ENCODE assay signal across 8 cellular contexts in genomic region chr17:78840780-78841611, GRCh38. TPM values are rescaled to one million over a fixed set of nuclear protein-coding genes. Genes with fewer than 3 reads are reported as not detected.
DNase-seq lines count a peak whose midpoint lies in the region; ATAC-seq and TF ChIP-seq lines count a peak whose summit lies in the region.

Gene USP36, minus strand, starts transcription at chr17:78840814. Its CDS starts 4,451 bp downstream, at chr17:78836363.

- no peak within 1 kb of the TSS for H3K23ac ChIP-seq in H9 (ENCODE audit: insufficient read length, low read depth, low read length)

- H3K27me3 Mint-ChIP-seq in H9 (ENCODE audit: low read depth) (peaks cover 2% of the 10 kb centered on the region; the same call in 1 of the 2 replicates), nephron progenitor cell (ENCODE audit: low read depth, poor library complexity) (peaks cover 6% of the 10 kb centered on the region)
- no peaks in the 10 kb centered on the region for H3K27me3 Mint-ChIP-seq in stimulated activated naive CD8-positive, alpha-beta T cell treated with anti-CD3 and anti-CD28 coated beads, Interleukin-15, amount 100 ng/mL, for 72 hours

- H4K20me1 ChIP-seq in H9 (ENCODE audit: control insufficient read depth, insufficient read depth, insufficient read length): no peaks in the 10 kb centered on the region

- H2AK5ac ChIP-seq in H9 (ENCODE audit: insufficient read length, low read length): no peak within 1 kb of the TSS

- H3K4me1 ChIP-seq in H9 (ENCODE audit: insufficient read depth, low read length): no peaks in the 10 kb centered on the region

- peaks cover 3% of the 10 kb centered on the region for H3K79me1 ChIP-seq in H9 (ENCODE audit: insufficient read depth, low read depth, low read length, poor library complexity, severe bottlenecking)

- H3K4me3 Mint-ChIP-seq in H9: peak within 1 kb of the TSS; percentile 89 to 91
- peak within 1 kb of the TSS; percentile 92 for H3K4me3 Mint-ChIP-seq in nephron progenitor cell
- peak within 1 kb of the TSS; percentile 77 to 95 for H3K4me3 Mint-ChIP-seq in stimulated activated naive CD8-positive, alpha-beta T cell treated with anti-CD3 and anti-CD28 coated beads, Interleukin-15, amount 100 ng/mL, for 72 hours

- H3K9ac ChIP-seq in H9 (ENCODE audit: extremely low read depth, insufficient read length, low read length): peak within 1 kb of the TSS; percentile 86

- no peak within 1 kb of the TSS for H2BK15ac ChIP-seq in H9 (ENCODE audit: low read depth, low read length)

- H3K4me3 ChIP-seq in MG63: peak within 1 kb of the TSS; percentile 79
- peak within 1 kb of the TSS; percentile 97 for H3K4me3 ChIP-seq in fibroblast of the aortic adventitia (ENCODE audit: low read depth, low read length)

- H3K27ac Mint-ChIP-seq in H9 (peak within 1 kb of the TSS; percentile 75 to 96 (median 86)), nephron progenitor cell (peak within 1 kb of the TSS; percentile 89)
- H3K27ac Mint-ChIP-seq in stimulated activated naive CD8-positive, alpha-beta T cell treated with anti-CD3 and anti-CD28 coated beads, Interleukin-15, amount 100 ng/mL, for 72 hours: peak within 1 kb of the TSS; percentile 97 to 99

- TF ChIP-seq CTCF in H9 (conservative IDR thresholded peaks at IDR 0.05): peak; percentile 37; the same call in 1 of the 3 replicates
- no peak for TF ChIP-seq CTCF in fibroblast of the aortic adventitia (IDR thresholded peaks at IDR 0.05; ENCODE audit: insufficient read depth, low read length)
- no peak for TF ChIP-seq CTCF in nephron progenitor cell (IDR thresholded peaks at IDR 0.05)

- H3K23me2 ChIP-seq in H9 (ENCODE audit: insufficient read length, low read depth, low read length, poor library complexity, severe bottlenecking): peaks cover 4% of the 10 kb centered on the region

- H3K9me3 ChIP-seq in H9 (ENCODE audit: control insufficient read depth, low read depth, low read length) (no peaks in the 10 kb centered on the region), MG63 (no peaks in the 10 kb centered on the region)

- no peak within 1 kb of the TSS for H4K91ac ChIP-seq in H9 (ENCODE audit: insufficient read length, low read depth, low read length)

- H3K4me2 ChIP-seq in H9 (ENCODE audit: insufficient read depth, insufficient read length, low read length): peak within 1 kb of the TSS; percentile 94

- WGBS in H9 (ENCODE audit: extremely low coverage, insufficient read length, low lambda C conversion rate): no CpG with 5 or more reads among the region's 74 CpGs

- H2BK120ac ChIP-seq in H9 (ENCODE audit: low read depth, low read length, poor library complexity, severe bottlenecking): no peak within 1 kb of the TSS

- ATAC-seq in stimulated activated naive CD8-positive, alpha-beta T cell treated with anti-CD3 and anti-CD28 coated beads, Interleukin-15, amount 100 ng/mL, for 72 hours: peak; percentile 92

- H3K4me1 Mint-ChIP-seq in H9: peaks cover 22% of the 10 kb centered on the region in 2 experiments
- H3K4me1 Mint-ChIP-seq in nephron progenitor cell: peaks cover 26% of the 10 kb centered on the region
- H3K4me1 Mint-ChIP-seq in stimulated activated naive CD8-positive, alpha-beta T cell treated with anti-CD3 and anti-CD28 coated beads, Interleukin-15, amount 100 ng/mL, for 72 hours: peaks cover 47% of the 10 kb centered on the region

- H3K18ac ChIP-seq in H9 (ENCODE audit: insufficient read length, low read depth, low read length): peak within 1 kb of the TSS; percentile 41

- no peak within 1 kb of the TSS for H3T11ph ChIP-seq in H9 (ENCODE audit: low read length)

- H3K36me3 Mint-ChIP-seq in H9 (ENCODE audit: insufficient read depth in 1 of 3, low read depth in 3 of 3) (peaks cover 17 to 23% (median 19%) of the 10 kb centered on the region in 3 experiments), nephron progenitor cell (ENCODE audit: low read depth) (peaks cover 19% of the 10 kb centered on the region)

- H3K14ac ChIP-seq in H9 (ENCODE audit: insufficient read depth, low read length): peak within 1 kb of the TSS; percentile 86

- DNase-seq in ELR (ENCODE audit: low read depth): peak; percentile 100
- DNase-seq in H9: peak; percentile 100
- DNase-seq in MG63: peak; percentile 98
- DNase-seq in SHP77 treated with DMSO at 0.1 percent for 48 hours (lab: John Stamatoyannopoulos, UW): peak; percentile 98
- DNase-seq in activated effector memory CD4-positive, alpha-beta T cell treated with anti-CD3 and anti-CD28 coated beads, Interleukin-2, amount 50 U/mL, for 16 hours: peak; percentile 100
- DNase-seq in fibroblast of the aortic adventitia (ENCODE audit: low read depth): peak; percentile 99
- DNase-seq in nephron progenitor cell: peak; percentile 99
- DNase-seq in stimulated activated naive CD8-positive, alpha-beta T cell treated with anti-CD3 and anti-CD28 coated beads, Interleukin-15, amount 100 ng/mL, for 72 hours: peak; percentile 100

- peaks cover 35% of the 10 kb centered on the region for H3K36me3 ChIP-seq in MG63

- no peak within 1 kb of the TSS for H3K27ac ChIP-seq in H9 (ENCODE audit: insufficient read length, low read depth, low read length)

- no peak within 1 kb of the TSS; the same call in 1 of the 2 replicates for H3K4ac ChIP-seq in H9 (ENCODE audit: low read depth, low read length)

- H4K5ac ChIP-seq in H9 (ENCODE audit: insufficient read length, low read depth, low read length): no peak within 1 kb of the TSS

- H4K8ac ChIP-seq in H9 (replicated peaks; ENCODE audit: insufficient read length, low read depth, low read length): no peak within 1 kb of the TSS

- H3K27me3 ChIP-seq in H9 (ENCODE audit: insufficient read depth, low read length) (no peaks in the 10 kb centered on the region), MG63 (no peaks in the 10 kb centered on the region)

- no peak within 1 kb of the TSS for H2BK5ac ChIP-seq in H9 (ENCODE audit: insufficient read length, low read length)

- H3K56ac ChIP-seq in H9 (ENCODE audit: insufficient read length, low read depth, low read length): no peak within 1 kb of the TSS

- H2BK12ac ChIP-seq in H9 (ENCODE audit: insufficient read length, low read depth, low read length): no peak within 1 kb of the TSS

- H3K79me2 ChIP-seq in H9 (ENCODE audit: insufficient read depth, low read length): peaks cover 20% of the 10 kb centered on the region; the same call in 1 of the 2 replicates

- H2AFZ ChIP-seq in H9 (ENCODE audit: low read length): no peak within 1 kb of the TSS

- H3K9me3 Mint-ChIP-seq in H9: no peaks in the 10 kb centered on the region
- no peaks in the 10 kb centered on the region for H3K9me3 Mint-ChIP-seq in nephron progenitor cell
- H3K9me3 Mint-ChIP-seq in stimulated activated naive CD8-positive, alpha-beta T cell treated with anti-CD3 and anti-CD28 coated beads, Interleukin-15, amount 100 ng/mL, for 72 hours: no peaks in the 10 kb centered on the region

- H2BK20ac ChIP-seq in H9 (ENCODE audit: low read depth, low read length, poor library complexity, severe bottlenecking): no peak within 1 kb of the TSS

RNA-seq across cellular contexts. Expression of gene USP36, which starts in this region (rescaled TPM):
- total RNA-seq in H9 (2021): 101 and 106 TPM in 2 replicates
- total RNA-seq in MG63 (2014; rRNA removed; shearing (Covaris generic); ENCODE audit: low replicate concordance): 16.3 and 33.4 TPM in 2 replicates
- 27.5 and 36.7 TPM in 2 replicates for total RNA-seq in fibroblast of the aortic adventitia (ENCODE audit: low replicate concordance)
